ENCODE assay signal across 1 cellular context in genomic region chr3:44648564-44649229, GRCh38.
TF ChIP-seq lines count a peak whose summit lies in the region.

TSS of gene ZNF35 (plus strand) at chr3:44648732. CDS start at chr3:44651068, 2,336 bp downstream.

TF ChIP-seq in WTC11, 78 proteins besides CTCF, POLR2A, EP300 and RAD21 (continued from another document):
- peak; percentile 86; the same call in 1 of the 2 replicates for TF ChIP-seq ETV6 (CRISPR knock-in tag; IDR thresholded peaks at IDR 0.05)
- TF ChIP-seq MAX (CRISPR knock-in tag; IDR thresholded peaks at IDR 0.05) = no peak
- TF ChIP-seq PRRX2 (CRISPR knock-in tag; IDR thresholded peaks at IDR 0.05) = peak; percentile 20; the same call in 1 of the 2 replicates
- TF ChIP-seq AR (CRISPR knock-in tag; IDR thresholded peaks at IDR 0.05) = no peak
- TF ChIP-seq MLX (CRISPR knock-in tag; IDR thresholded peaks at IDR 0.05) = no peak
- TF ChIP-seq HMGA2 (CRISPR knock-in tag; IDR thresholded peaks at IDR 0.05) = no peak
- TF ChIP-seq SMAD4 (CRISPR knock-in tag; IDR thresholded peaks at IDR 0.05) = no peak
- TF ChIP-seq STAT6 (CRISPR knock-in tag; conservative IDR thresholded peaks at IDR 0.05; ENCODE audit: low read depth) = no peak
- no peak for TF ChIP-seq ELF4 (CRISPR knock-in tag; IDR thresholded peaks at IDR 0.05; ENCODE audit: low read depth)
- no peak for TF ChIP-seq FOXP1 (CRISPR knock-in tag; IDR thresholded peaks at IDR 0.05; ENCODE audit: borderline replicate concordance)
- TF ChIP-seq ZNF263 (CRISPR knock-in tag; IDR thresholded peaks at IDR 0.05; ENCODE audit: low read depth) = no peak
- TF ChIP-seq E2F5 (CRISPR knock-in tag; IDR thresholded peaks at IDR 0.05) = no peak
- no peak for TF ChIP-seq RORB (CRISPR knock-in tag; IDR thresholded peaks at IDR 0.05)
- no peak; the same call in 1 of the 2 replicates for TF ChIP-seq ERG (CRISPR knock-in tag; IDR thresholded peaks at IDR 0.05)
- no peak for TF ChIP-seq ZBTB43 (CRISPR knock-in tag; IDR thresholded peaks at IDR 0.05)
- TF ChIP-seq ATF3 (CRISPR knock-in tag; conservative IDR thresholded peaks at IDR 0.05) = no peak
- TF ChIP-seq RELA (CRISPR knock-in tag; IDR thresholded peaks at IDR 0.05; ENCODE audit: borderline replicate concordance) = no peak
- no peak for TF ChIP-seq ZNF671 (CRISPR knock-in tag; IDR thresholded peaks at IDR 0.05)
- peak; percentile 33; the same call in 1 of the 2 replicates for TF ChIP-seq FOXK1 (CRISPR knock-in tag; IDR thresholded peaks at IDR 0.05)
- TF ChIP-seq MYBL2 (CRISPR knock-in tag; IDR thresholded peaks at IDR 0.05) = no peak
- no peak for TF ChIP-seq GTF2I (CRISPR knock-in tag; conservative IDR thresholded peaks at IDR 0.05)
- 0 out of 2 replicates have a peak, but pooled peaks have one; percentile 50 for TF ChIP-seq CREB1 (CRISPR knock-in tag; IDR thresholded peaks at IDR 0.05)
